ENCODE assay signal across 7 cellular contexts in genomic region chr11:65150513-65151271, GRCh38. TPM values are rescaled to one million over a fixed set of nuclear protein-coding genes. Genes with fewer than 3 reads are reported as not detected.
DNase-seq lines count a peak whose midpoint lies in the region; ATAC-seq and TF ChIP-seq lines count a peak whose summit lies in the region.

No MANE protein-coding gene starts in this region.

- no peaks in the 10 kb centered on the region for H3K27me3 ChIP-seq in SJCRH30
- H3K27me3 ChIP-seq in transverse colon: no peaks in the 10 kb centered on the region

- H3K4me3 Mint-ChIP-seq in effector memory CD8-positive, alpha-beta T cell: no peak overlapping the region

- peak overlapping the region in 1 of 2 donors; percentile 22 for H3K27ac Mint-ChIP-seq in effector memory CD8-positive, alpha-beta T cell

- H3K27ac ChIP-seq in SJCRH30 (no peak overlapping the region), transverse colon (peak overlapping the region; percentile 63 to 78 (median 70))

- peak in 2 of 5 experiments; percentile 26 to 36 for TF ChIP-seq CTCF in transverse colon (IDR thresholded peaks at IDR 0.05)

- peaks cover 11% of the 10 kb centered on the region; the same call in 1 of the 2 replicates for H3K4me1 ChIP-seq in SJCRH30
- peaks cover 8 to 15% (median 10%) of the 10 kb centered on the region in 4 donors for H3K4me1 ChIP-seq in transverse colon

- WGBS in transverse colon (ENCODE audit: low coverage in 1 of 2), 2 donors: 29 to 60% methylated on average over 2 to 12 of the region's 12 CpGs

- no peaks in the 10 kb centered on the region for H3K4me1 Mint-ChIP-seq in effector memory CD8-positive, alpha-beta T cell (ENCODE audit: low read depth in 2 of 2)

- H3K27me3 Mint-ChIP-seq in effector memory CD8-positive, alpha-beta T cell: no peaks in the 10 kb centered on the region

- no peak overlapping the region for H3K4me3 ChIP-seq in SJCRH30
- no peak overlapping the region for H3K4me3 ChIP-seq in transverse colon

- peaks cover 3% of the 10 kb centered on the region for H3K36me3 Mint-ChIP-seq in effector memory CD8-positive, alpha-beta T cell (ENCODE audit: insufficient read depth)

- H3K9me3 ChIP-seq in SJCRH30 (replicated peaks) (peaks cover 5% of the 10 kb centered on the region; the same call in 1 of the 2 replicates), transverse colon (no peaks in the 10 kb centered on the region)

- intact Hi-C loops in transverse colon (cut with DNase I; ENCODE audit: low total_unique reads): no loop called here

- peak; percentile 35 for ATAC-seq in effector memory CD8-positive, alpha-beta T cell (replicated peaks)
- no peak for ATAC-seq in HG02852 (IDR thresholded peaks at IDR 0.05; ENCODE audit: unreplicated experiment)

- no peak for TF ChIP-seq EP300 in transverse colon (IDR thresholded peaks at IDR 0.05; ENCODE audit: low read depth)

- H3K9me3 Mint-ChIP-seq in effector memory CD8-positive, alpha-beta T cell: no peaks in the 10 kb centered on the region

- TF ChIP-seq POLR2A in transverse colon (IDR thresholded peaks at IDR 0.05): peak; percentile 13

- H3K36me3 ChIP-seq in SJCRH30: no peaks in the 10 kb centered on the region
- H3K36me3 ChIP-seq in transverse colon: no peaks in the 10 kb centered on the region

- in situ Hi-C loops in transverse colon (cut with MboI; ENCODE audit: low pct_ligation_motif_present in 1 of 4, low pct_unique_long_range_greater_than_20kb in 1 of 4, low sequenced_read_pairs in 3 of 4): no loop called here

- DNase-seq in EH (ENCODE audit: low read depth) (peak; percentile 97), HK-2 (ENCODE audit: unreplicated experiment) (peak; percentile 82), SJCRH30 (peak; percentile 82 to 85), midbrain (lab: John Stamatoyannopoulos, UW) (peak; percentile 78), transverse colon (peak; percentile 89)
- no peak for DNase-seq in effector memory CD8-positive, alpha-beta T cell

RNA-seq across cellular contexts. Expression of gene SYVN1, which starts 16.4 kb away (rescaled TPM):
- 7.8 and 8.4 TPM in 2 replicates for total RNA-seq in SJCRH30 (2014; rRNA removed; shearing (Covaris generic))
- 10 to 100 TPM; 20.5 to 72.6 (median 51.9) TPM for total RNA-seq in transverse colon

RNA-seq across cellular contexts. Expression of gene SPDYC, which starts 19.3 kb away (rescaled TPM):
- total RNA-seq in SJCRH30 (2014; rRNA removed; shearing (Covaris generic)): 0.18 TPM in 1 of 2 replicates, not detected in the other
- not detected for total RNA-seq in transverse colon

RNA-seq across cellular contexts. Expression of gene MRPL49, which starts 28.6 kb away (rescaled TPM):
- total RNA-seq in SJCRH30 (2014; rRNA removed; shearing (Covaris generic)): 51.5 and 58.9 TPM in 2 replicates
- 100 to 1,000 TPM in 1 of 4 donors, 10 to 100 TPM in 3; 10.5 to 119 (median 60.9) TPM for total RNA-seq in transverse colon

RNA-seq across cellular contexts. Expression of gene FAU, which starts 28.8 kb away (rescaled TPM):
- total RNA-seq in SJCRH30 (2014; rRNA removed; shearing (Covaris generic)): 281 and 356 TPM in 2 replicates
- 100 to 1,000 TPM; 594 to 986 (median 662) TPM for total RNA-seq in transverse colon

RNA-seq across cellular contexts. Expression of gene CAPN1, which starts 31.0 kb away (rescaled TPM):
- 41.1 and 49.4 TPM in 2 replicates for total RNA-seq in SJCRH30 (2014; rRNA removed; shearing (Covaris generic))
- total RNA-seq in transverse colon: 1,000 to 10,000 TPM in 1 of 4 donors, 100 to 1,000 TPM in 3; 211 to 1,179 (median 376) TPM

Comparison
In these comparisons a context has a peak if more than half of its experiments do, and no peak if none do; other contexts are left out.
1. DNase-seq: peak in EH (single experiment), HK-2 (single experiment), SJCRH30 (2 of 2), midbrain (single experiment) and transverse colon (single experiment); none in effector memory CD8-positive, alpha-beta T cell (0 of 3).